In genomic region chr4:186016796-186017195, GRCh38 we compare ENCODE assay signal across 21 cellular contexts.
"Had no signal": no experiment of that assay in that cellular context is flagged by ENCODE, and none has a peak within 500 bp of the region (broad histone marks: within the 10 kb centered on the region; RNA-seq: fewer than 3 reads in every experiment).

No MANE protein-coding gene starts in this region.

- H3K27ac ChIP-seq: dorsolateral prefrontal cortex, hepatocyte, neural progenitor cell, prostate gland, sigmoid colon, skin epidermis, vagina had no signal

- H3K79me2 ChIP-seq: hepatocyte had no signal

- H3K9me3 Mint-ChIP-seq: nephron; stimulated activated naive CD8-positive, alpha-beta T cell treated with anti-CD3 and anti-CD28 coated beads, Interleukin-15, Interleukin-2, amounts not matched to agents 100 ng/mL and 50 ng/mL, for 24 hours had no signal

- H3K9ac ChIP-seq: neural progenitor cell had no signal

- H3K27ac Mint-ChIP-seq: mesothelial cell of epicardium; naive B cell; nephron; neural progenitor cell; stimulated activated naive B cell treated with anti-CD40 and anti-IgM and Interleukin-4, amounts not matched to agents 10 μg/mL and 1 μg/mL and 100 μg/mL, for 72 hours; stimulated activated naive CD8-positive, alpha-beta T cell treated with anti-CD3 and anti-CD28 coated beads, Interleukin-15, Interleukin-2, amounts not matched to agents 100 ng/mL and 50 ng/mL, for 24 hours had no signal

- H3K36me3 Mint-ChIP-seq: mesothelial cell of epicardium; naive B cell; neural progenitor cell; stimulated activated naive B cell treated with anti-CD40 and anti-IgM and Interleukin-4, amounts not matched to agents 10 μg/mL and 1 μg/mL and 100 μg/mL, for 72 hours had no signal

- H3K4me2 ChIP-seq: hepatocyte, neural progenitor cell had no signal

- H3K4me1 Mint-ChIP-seq: naive B cell; stimulated activated naive B cell treated with anti-CD40 and anti-IgM and Interleukin-4, amounts not matched to agents 10 μg/mL and 1 μg/mL and 100 μg/mL, for 72 hours had no signal

- H3K4me3 Mint-ChIP-seq: mesothelial cell of epicardium; naive B cell; nephron; neural progenitor cell; stimulated activated naive B cell treated with anti-CD40 and anti-IgM and Interleukin-4, amounts not matched to agents 10 μg/mL and 1 μg/mL and 100 μg/mL, for 72 hours; stimulated activated naive CD8-positive, alpha-beta T cell treated with anti-CD3 and anti-CD28 coated beads, Interleukin-15, Interleukin-2, amounts not matched to agents 100 ng/mL and 50 ng/mL, for 24 hours had no signal

- H3K4me1 ChIP-seq: prostate gland had no signal

- H3K36me3 ChIP-seq: neural progenitor cell, prostate gland, sigmoid colon, vagina had no signal

- H3K9me3 ChIP-seq: mucosa of descending colon, prostate gland, sigmoid colon, vagina had no signal

- H3K27me3 ChIP-seq: dorsolateral prefrontal cortex, hepatocyte, neural progenitor cell, sigmoid colon, vagina had no signal

- H3K4me3 ChIP-seq: dorsolateral prefrontal cortex, hepatocyte, mucosa of descending colon, neural progenitor cell, prostate gland, sigmoid colon, skin epidermis, vagina had no signal

- ATAC-seq: left lobe of liver; mucosa of descending colon; right cardiac atrium; stimulated activated naive B cell treated with anti-CD40 and anti-IgM and Interleukin-4, amounts not matched to agents 10 μg/mL and 1 μg/mL and 100 μg/mL, for 72 hours had no signal

- DNase-seq: dorsolateral prefrontal cortex; effector CD4-positive, alpha-beta T cell; kidney; mesenchymal stem cell; mucosa of descending colon; naive B cell; right cardiac atrium; sigmoid colon; stimulated activated CD4-positive, alpha-beta T cell treated with anti-CD3 and anti-CD28 coated beads, Interleukin-15, amount 100 ng/mL, for 24 hours; stimulated activated CD4-positive, alpha-beta T cell treated with anti-CD3 and anti-CD28 coated beads, Interleukin-2, amount 100 ng/mL, for 48 hours; stimulated activated naive B cell treated with anti-CD40 and anti-IgM and Interleukin-4, amounts not matched to agents 10 μg/mL and 1 μg/mL and 100 μg/mL, for 72 hours; trophoblast cell had no signal

- H2AFZ ChIP-seq: hepatocyte, neural progenitor cell had no signal
